In genomic region chr1:241457421-241457820, GRCh38 we compare ENCODE assay signal across 17 cellular contexts.
"Had no signal": no experiment of that assay in that cellular context is flagged by ENCODE, and none has a peak within 500 bp of the region (broad histone marks: within the 10 kb centered on the region; RNA-seq: fewer than 3 reads in every experiment).

No MANE protein-coding gene starts in this region.

- H3K9me3 Mint-ChIP-seq: naive thymus-derived CD8-positive, alpha-beta T cell; type B pancreatic cell had no signal

- H3K36me3 Mint-ChIP-seq: naive thymus-derived CD8-positive, alpha-beta T cell; type B pancreatic cell had no signal

- H3K9me3 ChIP-seq: gastrocnemius medialis, heart right ventricle, mucosa of descending colon, uterus had no signal

- H3K4me3 ChIP-seq: dorsolateral prefrontal cortex, gastrocnemius medialis, heart right ventricle, mucosa of descending colon, uterus had no signal

- DNase-seq: cortex of kidney; dorsolateral prefrontal cortex; effector CD8-positive, alpha-beta T cell; gastrocnemius medialis; heart right ventricle; hypothalamus; kidney glomerular epithelial cell; mammary epithelial cell; mucosa of descending colon; naive thymus-derived CD8-positive, alpha-beta T cell; right cardiac atrium; small intestine; stimulated activated CD4-positive, alpha-beta T cell treated with anti-CD3 and anti-CD28 coated beads, Interleukin-12 subunit alpha, Interleukin-12 subunit beta, amount 100 ng/mL, for 4 hours; stimulated activated naive CD4-positive, alpha-beta T cell; uterus had no signal

- H3K4me1 Mint-ChIP-seq: naive thymus-derived CD8-positive, alpha-beta T cell had no signal

- H3K27ac ChIP-seq: gastrocnemius medialis, heart right ventricle, uterus had no signal

- H3K27me3 Mint-ChIP-seq: type B pancreatic cell had no signal

- H3K4me3 Mint-ChIP-seq: naive thymus-derived CD8-positive, alpha-beta T cell; type B pancreatic cell had no signal

- H3K27me3 ChIP-seq: dorsolateral prefrontal cortex, gastrocnemius medialis, heart right ventricle, uterus had no signal

- H3K36me3 ChIP-seq: gastrocnemius medialis, heart right ventricle, uterus had no signal

- H3K4me1 ChIP-seq: gastrocnemius medialis, heart right ventricle, uterus had no signal

- H3K27ac Mint-ChIP-seq: naive thymus-derived CD8-positive, alpha-beta T cell; type B pancreatic cell had no signal

- ATAC-seq: esophagus mucosa; gastrocnemius medialis; heart right ventricle; mucosa of descending colon; naive thymus-derived CD8-positive, alpha-beta T cell; right cardiac atrium had no signal
